26 cellular contexts compared by ENCODE assay signal in the genomic region with DNA sequence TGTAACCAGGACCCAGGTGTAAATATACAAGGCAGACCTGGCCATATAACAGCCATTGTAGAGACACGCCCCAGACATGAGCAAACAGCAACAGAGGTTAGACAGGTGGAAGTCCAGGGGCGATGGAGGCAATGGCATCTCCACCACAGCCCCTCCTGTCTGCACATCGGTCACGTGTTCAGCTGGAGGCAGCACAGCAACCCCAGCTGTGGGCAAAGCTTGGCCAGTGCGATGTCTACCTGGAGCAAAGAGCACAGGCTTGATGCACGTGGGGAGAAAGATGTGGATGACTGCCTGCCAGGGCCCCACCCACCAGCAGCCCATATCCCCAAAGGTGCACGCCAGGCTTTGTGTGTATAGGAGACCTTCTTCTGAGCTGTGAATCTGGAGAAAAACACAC. TPM values are rescaled to one million over a fixed set of nuclear protein-coding genes. Genes with fewer than 3 reads are reported as not detected.
DNase-seq lines count a peak whose midpoint lies in the region; ATAC-seq and TF ChIP-seq lines count a peak whose summit lies in the region.
"Had no signal": no experiment of that assay in that cellular context is flagged by ENCODE, and none has a peak within 500 bp of the region (broad histone marks: within the 10 kb centered on the region; RNA-seq: fewer than 3 reads in every experiment).

No MANE protein-coding gene starts in this region.

- TF ChIP-seq EP300 in transverse colon (IDR thresholded peaks at IDR 0.05; ENCODE audit: low read depth), result no peak

- CTCF ChIA-PET in activated naive CD4-positive, alpha-beta T cell treated with anti-CD3 and anti-CD28 coated beads for 36 hours (lab: Charles Lee), result no interaction called here
- CTCF ChIA-PET in CD8-positive, alpha-beta memory T cell (lab: Charles Lee), result no interaction called here

- H3K36me3 ChIP-seq in Peyer's patch, result no peaks in the 10 kb centered on the region
- H3K36me3 ChIP-seq in colonic mucosa, result no peaks in the 10 kb centered on the region
- H3K36me3 ChIP-seq in right lobe of liver, result peaks cover 0 to 10% (median 0%) of the 10 kb centered on the region in 4 donors
- H3K36me3 ChIP-seq in transverse colon, result no peaks in the 10 kb centered on the region
- H3K36me3 ChIP-seq in CD8-positive, alpha-beta memory T cell (ENCODE audit: insufficient read depth, low read length), result no peaks in the 10 kb centered on the region

- H3K4me1 ChIP-seq in Peyer's patch (peaks cover 0 to 7% (median 0%) of the 10 kb centered on the region in 4 donors), colonic mucosa (no peaks in the 10 kb centered on the region), right lobe of liver (peaks cover 0 to 29% (median 3%) of the 10 kb centered on the region in 4 donors), transverse colon (peaks cover 0 to 7% (median 3%) of the 10 kb centered on the region in 4 donors)
- H3K4me1 ChIP-seq in CD8-positive, alpha-beta memory T cell (ENCODE audit: insufficient read depth, low read length), result no peaks in the 10 kb centered on the region
- H3K4me1 ChIP-seq: A549 had no signal

- no peak overlapping the region for H3K27ac Mint-ChIP-seq in activated naive CD4-positive, alpha-beta T cell treated with anti-CD3 and anti-CD28 coated beads for 36 hours
- peak overlapping the region in 1 of 8 donors; percentile 8 for H3K27ac Mint-ChIP-seq in CD8-positive, alpha-beta memory T cell
- H3K27ac Mint-ChIP-seq: CD4-positive, alpha-beta memory T cell; GM23338; H9 had no signal

- TF ChIP-seq POLR2A in Peyer's patch (IDR thresholded peaks at IDR 0.05), result peak in 1 of 2 donors; percentile 15
- TF ChIP-seq POLR2A in right lobe of liver (IDR thresholded peaks at IDR 0.05), result no peak
- no peak for TF ChIP-seq POLR2A in transverse colon (IDR thresholded peaks at IDR 0.05)

- DNase-seq in Peyer's patch (peak in 2 of 3 donors; percentile 87 to 90), colonic mucosa (peak; percentile 73), right lobe of liver (peak in 2 of 3 donors; percentile 79), transverse colon (peak; percentile 80)
- no peak for DNase-seq in activated CD4-positive, alpha-beta T cell treated with anti-CD3 and anti-CD28 coated beads, Interleukin-2, amount 50 U/mL, for 4 hours
- no peak for DNase-seq in activated naive CD4-positive, alpha-beta T cell treated with anti-CD3 and anti-CD28 coated beads for 36 hours
- DNase-seq in CD8-positive, alpha-beta memory T cell, result no peak
- DNase-seq: C1 segment of cervical spinal cord; Calu3; CD4-positive, alpha-beta memory T cell; DMS79 treated with DMSO at 0.1 percent for 48 hours; H9; KG1; NCI-H1048; NCI-H1417; NCI-H1694; NCI-H2081 treated with DMSO at 0.1 percent for 48 hours; NCI-H2171; NCI-H226; NCI-H510A; NCI-H69; SHP77 had no signal

- no peak overlapping the region for H3K9ac ChIP-seq in colonic mucosa (ENCODE audit: low read depth in 2 of 2, low read length in 2 of 2)

- peak in 2 of 4 donors; percentile 17 to 49 for ATAC-seq in right lobe of liver
- ATAC-seq: A549, GM23338 had no signal

- 7% methylated on average over 5 of the region's 7 CpGs for WGBS in right lobe of liver (ENCODE audit: insufficient coverage, low coverage, low lambda C conversion rate, missing lambda C conversion rate)
- 31% methylated on average over 7 of the region's 7 CpGs; no CpG with 5 or more reads in 1 of the 2 donors for WGBS in transverse colon (ENCODE audit: low coverage in 1 of 2), 2 donors

- intact Hi-C loops in colonic mucosa (cut with DNase I) (no loop called here), right lobe of liver (cut with DNase I) (no loop called here), transverse colon (cut with DNase I; ENCODE audit: low total_unique reads) (no loop called here)
- intact Hi-C loops in activated naive CD4-positive, alpha-beta T cell treated with anti-CD3 and anti-CD28 coated beads for 36 hours (cut with micrococcal nuclease), result no loop called here

- H3K9me3 ChIP-seq in Peyer's patch (no peaks in the 10 kb centered on the region), colonic mucosa (no peaks in the 10 kb centered on the region), right lobe of liver (no peaks in the 10 kb centered on the region), transverse colon (no peaks in the 10 kb centered on the region)
- H3K9me3 ChIP-seq in CD8-positive, alpha-beta memory T cell (ENCODE audit: low read length), result no peaks in the 10 kb centered on the region
- H3K9me3 ChIP-seq: A549 had no signal

- no peaks in the 10 kb centered on the region for H3K4me1 Mint-ChIP-seq in activated naive CD4-positive, alpha-beta T cell treated with anti-CD3 and anti-CD28 coated beads for 36 hours (ENCODE audit: low read depth)
- H3K4me1 Mint-ChIP-seq in CD8-positive, alpha-beta memory T cell, result no peaks in the 10 kb centered on the region
- H3K4me1 Mint-ChIP-seq: CD4-positive, alpha-beta memory T cell; GM23338; H9 had no signal

- H3K27me3 Mint-ChIP-seq in activated naive CD4-positive, alpha-beta T cell treated with anti-CD3 and anti-CD28 coated beads for 36 hours (ENCODE audit: low read depth), result peaks cover 10% of the 10 kb centered on the region
- peaks cover 13 to 27% of the 10 kb centered on the region in 2 donors for H3K27me3 Mint-ChIP-seq in CD8-positive, alpha-beta memory T cell

- H3K4me3 ChIP-seq in Peyer's patch (no peak overlapping the region), colonic mucosa (no peak overlapping the region), right lobe of liver (no peak overlapping the region), transverse colon (no peak overlapping the region)
- H3K4me3 ChIP-seq in CD8-positive, alpha-beta memory T cell (ENCODE audit: low read length), result no peak overlapping the region
- H3K4me3 ChIP-seq: A549, GM23338 had no signal

- no peak overlapping the region for H3K4me3 Mint-ChIP-seq in activated naive CD4-positive, alpha-beta T cell treated with anti-CD3 and anti-CD28 coated beads for 36 hours
- H3K4me3 Mint-ChIP-seq in CD8-positive, alpha-beta memory T cell, result no peak overlapping the region
- H3K4me3 Mint-ChIP-seq: CD4-positive, alpha-beta memory T cell; GM23338; H9 had no signal

- H3K27me3 ChIP-seq in Peyer's patch (no peaks in the 10 kb centered on the region), colonic mucosa (no peaks in the 10 kb centered on the region), right lobe of liver (no peaks in the 10 kb centered on the region), transverse colon (peaks cover 6% of the 10 kb centered on the region)
- no peaks in the 10 kb centered on the region for H3K27me3 ChIP-seq in CD8-positive, alpha-beta memory T cell (ENCODE audit: insufficient read depth, low read length, poor library complexity, severe bottlenecking)

- POLR2A ChIA-PET in CD8-positive, alpha-beta memory T cell (lab: Charles Lee), result no interaction called here

- no peaks in the 10 kb centered on the region for H3K36me3 Mint-ChIP-seq in activated naive CD4-positive, alpha-beta T cell treated with anti-CD3 and anti-CD28 coated beads for 36 hours (ENCODE audit: low read depth)
- H3K36me3 Mint-ChIP-seq in CD8-positive, alpha-beta memory T cell, result peaks cover 0 to 3% (median 0%) of the 10 kb centered on the region in 3 donors
- H3K36me3 Mint-ChIP-seq: CD4-positive, alpha-beta memory T cell had no signal

- no peaks in the 10 kb centered on the region for H3K9me3 Mint-ChIP-seq in activated naive CD4-positive, alpha-beta T cell treated with anti-CD3 and anti-CD28 coated beads for 36 hours
- H3K9me3 Mint-ChIP-seq in CD8-positive, alpha-beta memory T cell, result no peaks in the 10 kb centered on the region
- H3K9me3 Mint-ChIP-seq: CD4-positive, alpha-beta memory T cell had no signal

- in situ Hi-C loops in transverse colon (cut with MboI; ENCODE audit: low pct_ligation_motif_present in 1 of 4, low pct_unique_long_range_greater_than_20kb in 1 of 4, low sequenced_read_pairs in 3 of 4), result no loop called here

- H3K27ac ChIP-seq in Peyer's patch (peak overlapping the region in 2 of 4 donors; percentile 23 to 80), colonic mucosa (no peak overlapping the region), right lobe of liver (no peak overlapping the region), transverse colon (peak overlapping the region in 2 of 4 donors; percentile 33 to 41)
- no peak overlapping the region for H3K27ac ChIP-seq in CD8-positive, alpha-beta memory T cell (ENCODE audit: low read depth, low read length)
- H3K27ac ChIP-seq: A549, RWPE1 had no signal

- TF ChIP-seq CTCF in Peyer's patch (IDR thresholded peaks at IDR 0.05) (no peak), colonic mucosa (IDR thresholded peaks at IDR 0.05) (no peak), right lobe of liver (IDR thresholded peaks at IDR 0.05) (no peak), transverse colon (IDR thresholded peaks at IDR 0.05) (no peak)

RNA-seq across cellular contexts. Expression of a gene that starts 4.4 kb away (rescaled TPM):
- total RNA-seq in Peyer's patch (100 to 1,000 TPM in 3 of 4 donors, 10 to 100 TPM in 1; 19.8 to 915 (median 698) TPM), colonic mucosa (1 to 10 TPM; 3.9 to 7.0 TPM), right lobe of liver (100 to 1,000 TPM; 151 to 228 (median 173) TPM), transverse colon (100 to 1,000 TPM in 1 of 4 donors, 10 to 100 TPM in 3; 24.2 to 166 (median 32.7) TPM)
- under 1 TPM in 1 of 2 experiments, not detected in 1; 0.24 TPM for total RNA-seq in activated naive CD4-positive, alpha-beta T cell treated with anti-CD3 and anti-CD28 coated beads for 36 hours
- not detected for total RNA-seq in CD8-positive, alpha-beta memory T cell
- polyA plus RNA-seq in CD8-positive, alpha-beta memory T cell, result not detected
- total RNA-seq: Calu3; CD4-positive, alpha-beta memory T cell; GM23338; H9; SK-MEL-5 had no signal
- polyA plus RNA-seq: CD4-positive, alpha-beta memory T cell; GM23338 had no signal

RNA-seq across cellular contexts. Expression of a gene that starts 40.8 kb away (rescaled TPM):
- total RNA-seq in Peyer's patch (10 to 100 TPM in 3 of 4 donors, not detected in 1; 42.0 to 65.3 (median 49.5) TPM), colonic mucosa (1 to 10 TPM; 6.7 to 8.1 TPM), right lobe of liver (10 to 100 TPM; 55.3 to 95.8 (median 84.5) TPM), transverse colon (10 to 100 TPM in 2 of 4 donors, 1 to 10 TPM in 1, not detected in 1; 7.5 to 17.6 (median 10.5) TPM)
- total RNA-seq in activated naive CD4-positive, alpha-beta T cell treated with anti-CD3 and anti-CD28 coated beads for 36 hours, result not detected
- total RNA-seq in CD8-positive, alpha-beta memory T cell, result not detected
- not detected for polyA plus RNA-seq in CD8-positive, alpha-beta memory T cell
- total RNA-seq: CD4-positive, alpha-beta memory T cell; GM23338; H9 had no signal
- polyA plus RNA-seq: CD4-positive, alpha-beta memory T cell; GM23338 had no signal

RNA-seq across cellular contexts. Expression of a gene that starts 55.3 kb away (rescaled TPM):
- not detected for total RNA-seq in Peyer's patch
- total RNA-seq in colonic mucosa, result not detected
- not detected for total RNA-seq in right lobe of liver
- not detected for total RNA-seq in transverse colon
- not detected for total RNA-seq in activated naive CD4-positive, alpha-beta T cell treated with anti-CD3 and anti-CD28 coated beads for 36 hours
- not detected for total RNA-seq in CD8-positive, alpha-beta memory T cell
- not detected for polyA plus RNA-seq in CD8-positive, alpha-beta memory T cell
- total RNA-seq: Calu3; CD4-positive, alpha-beta memory T cell; GM23338; H9; SK-MEL-5 had no signal
- polyA plus RNA-seq: A549; CD4-positive, alpha-beta memory T cell; GM23338 had no signal

Comparison
In these comparisons a context has a peak if more than half of its experiments do, and no peak if none do; other contexts are left out.
1. DNase-seq: peak in Peyer's patch (2 of 3), colonic mucosa (single experiment), right lobe of liver (2 of 3) and transverse colon (single experiment); none in activated CD4-positive, alpha-beta T cell treated with anti-CD3 and anti-CD28 coated beads, Interleukin-2, amount 50 U/mL, for 4 hours (0 of 2), activated naive CD4-positive, alpha-beta T cell treated with anti-CD3 and anti-CD28 coated beads for 36 hours (single experiment) and CD8-positive, alpha-beta memory T cell (0 of 5).